ENCODE assay signal across 8 cellular contexts in genomic region chr5:14174235-14174636, GRCh38. TPM values are rescaled to one million over a fixed set of nuclear protein-coding genes. Genes with fewer than 3 reads are reported as not detected.
DNase-seq lines count a peak whose midpoint lies in the region; ATAC-seq, FAIRE-seq and TF ChIP-seq lines count a peak whose summit lies in the region.

No MANE protein-coding gene starts in this region.

- H3K27me3 ChIP-seq in neuron (ENCODE audit: insufficient read depth, low read length) (no peaks in the 10 kb centered on the region), thyroid gland (no peaks in the 10 kb centered on the region)

- H3K27ac ChIP-seq in coronary artery (no peak overlapping the region), thyroid gland (no peak overlapping the region)

- 72 to 79% methylated on average over 8 of the region's 8 CpGs for WGBS in thyroid gland, 2 donors

- H3K9me3 ChIP-seq in neuron (ENCODE audit: low read length) (no peaks in the 10 kb centered on the region), thyroid gland (no peaks in the 10 kb centered on the region)

- H2AFZ ChIP-seq in neuron (ENCODE audit: low read depth, low read length) = no peak overlapping the region

- FAIRE-seq in D721Med (lab: Jason Lieb, UNC) = no peak

- H3K4me1 ChIP-seq in neuron (ENCODE audit: insufficient read depth, low read length) = peaks cover 37% of the 10 kb centered on the region
- peaks cover 3 to 29% of the 10 kb centered on the region in 2 donors for H3K4me1 ChIP-seq in thyroid gland

- peak; percentile 35 for ATAC-seq in GM18909 (IDR thresholded peaks at IDR 0.05; ENCODE audit: poor library complexity, unreplicated experiment)
- ATAC-seq in HG03378 (IDR thresholded peaks at IDR 0.05; ENCODE audit: unreplicated experiment) = peak; percentile 44

- TF ChIP-seq CTCF in coronary artery (IDR thresholded peaks at IDR 0.05) (no peak), thyroid gland (IDR thresholded peaks at IDR 0.05) (no peak), D721Med (IDR thresholded peaks at IDR 0.05; ENCODE audit: insufficient read depth, missing control alignments) (no peak)

- no peaks in the 10 kb centered on the region for H3K36me3 ChIP-seq in neuron (ENCODE audit: insufficient read depth, low read length)
- H3K36me3 ChIP-seq in thyroid gland = no peaks in the 10 kb centered on the region

- intact Hi-C loops in head of caudate nucleus (cut with DNase I) (no loop called here), thyroid gland (cut with DNase I) (no loop called here)

- no peak for TF ChIP-seq POLR2A in thyroid gland (IDR thresholded peaks at IDR 0.05)

- no peak for DNase-seq in coronary artery (ENCODE audit: low spot score)
- DNase-seq in head of caudate nucleus = no peak
- DNase-seq in 8988T = no peak
- no peak for DNase-seq in thyroid gland
- DNase-seq in D721Med (ENCODE audit: insufficient read length, low spot score) = no peak

- H3K4me3 ChIP-seq in coronary artery (peak overlapping the region; percentile 19), neuron (ENCODE audit: low read length) (peak overlapping the region; percentile 19), thyroid gland (replicated peaks in 1 of 3) (no peak overlapping the region)

RNA-seq across cellular contexts. Expression of gene TRIO, which starts 31.1 kb away (rescaled TPM):
- total RNA-seq in thyroid gland = 100 to 1,000 TPM in 2 of 4 donors, 10 to 100 TPM in 2; 67.4 to 103 (median 94.7) TPM

Comparison
In these comparisons a context has a peak if more than half of its experiments do, and no peak if none do; other contexts are left out.
1. H3K4me3 ChIP-seq: peak in coronary artery (single experiment) and neuron (single experiment); none in thyroid gland (0 of 3).